10 cellular contexts compared by ENCODE assay signal in genomic region chr5:53991942-53992341, GRCh38.
A peak's percentile ranks its signal among the peaks of the same experiment; 100 is the strongest.
DNase-seq lines count a peak whose midpoint lies in the region; ATAC-seq, FAIRE-seq and TF ChIP-seq lines count a peak whose summit lies in the region.
"Had no signal": no experiment of that assay in that cellular context is flagged by ENCODE, and none has a peak within 500 bp of the region (broad histone marks: within the 10 kb centered on the region; RNA-seq: fewer than 3 reads in every experiment).

No MANE protein-coding gene starts in this region.

- H3K4me3 ChIP-seq in BJ (ENCODE audit: low read depth, low read length): no peak overlapping the region
- no peak overlapping the region for H3K4me3 ChIP-seq in Panc1 (ENCODE audit: low read depth in 2 of 2, low read length in 2 of 2)
- no peak overlapping the region for H3K4me3 ChIP-seq in foreskin fibroblast (ENCODE audit: low read depth in 1 of 2, low read length in 2 of 2)
- H3K4me3 ChIP-seq: uterus had no signal

- no peaks in the 10 kb centered on the region for H3K4me1 ChIP-seq in Panc1 (ENCODE audit: control insufficient read depth, insufficient read depth, low read length)
- H3K4me1 ChIP-seq: uterus had no signal

- H3K27me3 ChIP-seq in BJ (ENCODE audit: control insufficient read depth, insufficient read depth, low read length) (no peaks in the 10 kb centered on the region), Panc1 (ENCODE audit: control insufficient read depth, insufficient read depth, low read length) (no peaks in the 10 kb centered on the region)
- H3K27me3 ChIP-seq: uterus had no signal

- intact Hi-C loops in Panc1 (cut with micrococcal nuclease; ENCODE audit: unreplicated experiment): no loop called here

- in situ Hi-C loops in Panc1 (cut with HindIII; ENCODE audit: low pct_unique_long_range_greater_than_20kb, low sequenced_read_pairs): no loop called here

- CTCF ChIA-PET in BJ (lab: Yijun Ruan, JAX): interaction anchor here (0.6 to 0.7 kb wide), 2 partner anchors 42 to 332 kb away, joined by 3 read pairs; no protein-coding TSS in a partner anchor
- CTCF ChIA-PET in Panc1 (lab: Charles Lee): no interaction called here

- H3K36me3 ChIP-seq in BJ (ENCODE audit: control insufficient read depth, insufficient read depth, low read length) (no peaks in the 10 kb centered on the region), Panc1 (ENCODE audit: control insufficient read depth, insufficient read depth, low read length) (no peaks in the 10 kb centered on the region)
- H3K36me3 ChIP-seq: uterus had no signal

- TF ChIP-seq POLR2A in H54 (IDR thresholded peaks at IDR 0.05; ENCODE audit: low read depth, low read length): no peak

- ATAC-seq in Panc1 (no peak), GM21529 (IDR thresholded peaks at IDR 0.05; ENCODE audit: unreplicated experiment) (no peak)

- H3K27ac ChIP-seq in Panc1 (ENCODE audit: low read length): no peak overlapping the region
- no peak overlapping the region for H3K27ac ChIP-seq in substantia nigra (ENCODE audit: low read depth, low read length, poor library complexity, severe bottlenecking)
- H3K27ac ChIP-seq: uterus had no signal

- H3K9me3 ChIP-seq in Panc1 (ENCODE audit: control insufficient read depth, insufficient read depth, low read depth, low read length): no peaks in the 10 kb centered on the region
- H3K9me3 ChIP-seq: uterus had no signal

- DNase-seq in BJ (ENCODE audit: low read depth): no peak
- no peak for DNase-seq in H54 (ENCODE audit: insufficient read length, low spot score)
- no peak for DNase-seq in Panc1 (ENCODE audit: low read depth, low spot score)
- no peak for DNase-seq in foreskin fibroblast
- no peak for DNase-seq in stimulated activated CD4-positive, alpha-beta T cell treated with anti-CD3 and anti-CD28 coated beads, Interleukin-2, amount 100 ng/mL, for 48 hours
- DNase-seq in stimulated activated naive CD4-positive, alpha-beta T cell (lab: John Stamatoyannopoulos, UW): no peak
- DNase-seq in substantia nigra (lab: John Stamatoyannopoulos, UW): no peak
- DNase-seq: H7, uterus had no signal

- TF ChIP-seq CTCF in BJ (IDR thresholded peaks at IDR 0.05; ENCODE audit: insufficient read depth, low read depth, low read length): peak; percentile 32
- TF ChIP-seq CTCF in Panc1 (IDR thresholded peaks at IDR 0.05): peak; percentile 32; the same call in 1 of the 2 replicates
- peak; percentile 10 for TF ChIP-seq CTCF in foreskin fibroblast (IDR thresholded peaks at IDR 0.05; ENCODE audit: low read depth, low read length)

- POLR2A ChIA-PET in BJ (lab: Charles Lee): no interaction called here
- POLR2A ChIA-PET in Panc1 (lab: Charles Lee): no interaction called here

- FAIRE-seq in H54 (lab: Jason Lieb, UNC): peak; percentile 75

- BruUV-seq in Panc1 (replicated peaks; lab: Mats Ljungman, UMichigan): no TSS peak
